1 cellular context compared by ENCODE assay signal in genomic region chr6:44217332-44218143, GRCh38.
TF ChIP-seq lines count a peak whose summit lies in the region.

No MANE protein-coding gene starts in this region.

TF ChIP-seq in K562, 482 proteins besides CTCF, POLR2A, EP300 and RAD21:
- no peak for TF ChIP-seq STAT5B (CRISPR knock-in tag; IDR thresholded peaks at IDR 0.05)
- no peak for TF ChIP-seq ZNF583 (CRISPR knock-in tag; IDR thresholded peaks at IDR 0.05)
- TF ChIP-seq MTA2 (IDR thresholded peaks at IDR 0.05; ENCODE audit: low read depth): no peak
- TF ChIP-seq ZBTB33 (CRISPR knock-in tag; IDR thresholded peaks at IDR 0.05): peak; percentile 84; the same call in 1 of the 2 replicates
- TF ChIP-seq PCBP2 (IDR thresholded peaks at IDR 0.05; ENCODE audit: low read depth, low read length, poor library complexity, severe bottlenecking): no peak
- TF ChIP-seq HNRNPUL1 (IDR thresholded peaks at IDR 0.05; ENCODE audit: low read length): no peak
- TF ChIP-seq FOXA3 (CRISPR knock-in tag; conservative IDR thresholded peaks at IDR 0.05 in 1 of 2, IDR thresholded peaks at IDR 0.05 in 1 of 2): 0 out of 4 replicates have a peak, but pooled peaks of 1 of the 2 experiments have one; percentile 34
- no peak for TF ChIP-seq ZNF592 (IDR thresholded peaks at IDR 0.05)
- TF ChIP-seq ZNF436 (CRISPR knock-in tag; IDR thresholded peaks at IDR 0.05): no peak
